In genomic region chr7:54637712-54638396, GRCh38 we compare ENCODE assay signal across 25 cellular contexts.
A peak's percentile ranks its signal among the peaks of the same experiment; 100 is the strongest.
DNase-seq lines count a peak whose midpoint lies in the region; ATAC-seq, FAIRE-seq and TF ChIP-seq lines count a peak whose summit lies in the region.
"Had no signal": no experiment of that assay in that cellular context is flagged by ENCODE, and none has a peak within 500 bp of the region (broad histone marks: within the 10 kb centered on the region; RNA-seq: fewer than 3 reads in every experiment).

No MANE protein-coding gene starts in this region.

- H3K9ac ChIP-seq in HUES48 (ENCODE audit: low read depth, low read length) (0 out of 2 replicates have a peak overlapping the region, but pooled peaks have one; percentile 12), OCI-LY3 (ENCODE audit: low read length) (no peak overlapping the region), H1 (replicated peaks in 1 of 4; ENCODE audit: extremely low read depth in 1 of 4, low read depth in 3 of 4, low read length in 3 of 4) (no peak overlapping the region), iPS-20b (ENCODE audit: low read depth, low read length) (peak overlapping the region; percentile 27; the same call in 1 of the 2 replicates)

- no peak overlapping the region for H3K23ac ChIP-seq in H1 (ENCODE audit: insufficient read length)

- H3K36me3 Mint-ChIP-seq in activated CD4-positive, alpha-beta memory T cell treated with anti-CD3 and anti-CD28 coated beads, Interleukin-2, amount 10 ng/mL, durations not matched to agents 7 days and 5 days (ENCODE audit: low read depth), result no peaks in the 10 kb centered on the region
- H3K36me3 Mint-ChIP-seq: CD4-positive, CD25-positive, alpha-beta regulatory T cell; CD8-positive, alpha-beta memory T cell; IgD-negative memory B cell had no signal

- ATAC-seq in GM18511 (IDR thresholded peaks at IDR 0.05; ENCODE audit: unreplicated experiment), result no peak
- ATAC-seq: GM12878, HepG2 had no signal

- H3K36me3 ChIP-seq in HUES48 (ENCODE audit: control insufficient read depth, insufficient read depth, low read length) (no peaks in the 10 kb centered on the region), OCI-LY3 (replicated peaks; ENCODE audit: low read depth, low read length) (no peaks in the 10 kb centered on the region), H1 (ENCODE audit: control insufficient read depth in 2 of 4, insufficient read depth in 4 of 4, low read length in 3 of 4) (no peaks in the 10 kb centered on the region), iPS-20b (ENCODE audit: insufficient read depth, low read depth, low read length) (no peaks in the 10 kb centered on the region)
- H3K36me3 ChIP-seq: BE2C, HAP-1 had no signal

- H3K27me3 Mint-ChIP-seq in activated CD4-positive, alpha-beta memory T cell treated with anti-CD3 and anti-CD28 coated beads, Interleukin-2, amount 10 ng/mL, durations not matched to agents 7 days and 5 days, result no peaks in the 10 kb centered on the region
- H3K27me3 Mint-ChIP-seq: IgD-negative memory B cell had no signal

- H3K9me3 ChIP-seq in HUES48 (ENCODE audit: control insufficient read depth, insufficient read depth, low read length) (no peaks in the 10 kb centered on the region), OCI-LY3 (ENCODE audit: insufficient read depth, low read length) (no peaks in the 10 kb centered on the region), H1 (ENCODE audit: insufficient read depth in 2 of 2, low read depth in 1 of 2, low read length in 1 of 2) (no peaks in the 10 kb centered on the region), iPS-20b (ENCODE audit: insufficient read depth, low read depth, low read length) (no peaks in the 10 kb centered on the region; the same call in 1 of the 2 replicates)
- H3K9me3 ChIP-seq: BE2C, HAP-1 had no signal

- no peak for FAIRE-seq in H1 (lab: Jason Lieb, UNC)
- FAIRE-seq in HTR-8/SVneo (lab: Jason Lieb, UNC), result no peak
- FAIRE-seq: GM12878, GM19239, HepG2 had no signal

- H2AK5ac ChIP-seq in H1 (ENCODE audit: low read depth, low read length), result no peak overlapping the region

- peak overlapping the region; percentile 24; the same call in 1 of the 2 replicates for H2AFZ ChIP-seq in OCI-LY3 (ENCODE audit: low read depth, low read length)
- peak overlapping the region; percentile 77 for H2AFZ ChIP-seq in H1 (ENCODE audit: low read length)

- H4K91ac ChIP-seq in H1 (replicated peaks; ENCODE audit: insufficient read length, low read length), result peak overlapping the region; percentile 63

- peak overlapping the region; percentile 29 for H3K4ac ChIP-seq in H1 (replicated peaks; ENCODE audit: insufficient read length, low read depth, low read length)

- peak overlapping the region; percentile 49 for H4K5ac ChIP-seq in H1 (ENCODE audit: insufficient read length, low read depth, low read length)

- no peaks in the 10 kb centered on the region for H3K23me2 ChIP-seq in H1 (ENCODE audit: low read depth, low read length)

- no peak overlapping the region for H2BK20ac ChIP-seq in H1 (ENCODE audit: low read length)

- CTCF ChIA-PET in H1 (lab: Charles Lee; ENCODE audit: partially characterized antibody), result interaction anchor here (0.5 to 1.1 kb wide), 2 partner anchors 12 to 674 kb away, joined by 3 read pairs; no protein-coding TSS in a partner anchor
- CTCF ChIA-PET in activated CD4-positive, alpha-beta memory T cell treated with anti-CD3 and anti-CD28 coated beads, Interleukin-2, amount 10 ng/mL, durations not matched to agents 7 days and 5 days (lab: Charles Lee), result no interaction called here

- no peak overlapping the region for H3K56ac ChIP-seq in H1 (replicated peaks; ENCODE audit: insufficient read length, low read depth, low read length)

- H2BK5ac ChIP-seq in H1 (ENCODE audit: low read depth, low read length), result no peak overlapping the region; the same call in 1 of the 2 replicates

- no peaks in the 10 kb centered on the region for H3K4me1 Mint-ChIP-seq in activated CD4-positive, alpha-beta memory T cell treated with anti-CD3 and anti-CD28 coated beads, Interleukin-2, amount 10 ng/mL, durations not matched to agents 7 days and 5 days
- H3K4me1 Mint-ChIP-seq: CD4-positive, CD25-positive, alpha-beta regulatory T cell; CD8-positive, alpha-beta memory T cell; IgD-negative memory B cell had no signal

- H3K79me2 ChIP-seq in OCI-LY3 (ENCODE audit: low read length) (no peaks in the 10 kb centered on the region), H1 (ENCODE audit: control insufficient read depth in 1 of 2, insufficient read depth in 2 of 2, low read length in 2 of 2) (no peaks in the 10 kb centered on the region)

- no peak for TF ChIP-seq CTCF in OCI-LY3 (IDR thresholded peaks at IDR 0.05; ENCODE audit: low read depth, low read length)
- no peak for TF ChIP-seq CTCF in H1 (IDR thresholded peaks at IDR 0.05; ENCODE audit: control extremely low read depth in 1 of 3, insufficient read depth in 1 of 3, low read depth in 1 of 3, low read length in 3 of 3)

- no peak overlapping the region for H2BK15ac ChIP-seq in H1 (ENCODE audit: low read length)

- POLR2A ChIA-PET in H1 (lab: Charles Lee; ENCODE audit: partially characterized antibody), result no interaction called here
- POLR2A ChIA-PET in activated CD4-positive, alpha-beta memory T cell treated with anti-CD3 and anti-CD28 coated beads, Interleukin-2, amount 10 ng/mL, durations not matched to agents 7 days and 5 days (lab: Charles Lee), result no interaction called here

- no peak for TF ChIP-seq EP300 in H1 (IDR thresholded peaks at IDR 0.05; ENCODE audit: borderline replicate concordance in 1 of 2, low read depth in 2 of 2, low read length in 2 of 2)

- WGBS in H1 (ENCODE audit: extremely low coverage in 1 of 2, insufficient coverage in 1 of 2, insufficient read length in 1 of 2, insufficient replicate concordance in 2 of 2, low coverage in 1 of 2, low lambda C conversion rate in 2 of 2, missing lambda C conversion rate in 1 of 2), 2 experiments, result 61% methylated on average over 6 of the region's 6 CpGs; no CpG with 5 or more reads in 1 of the 2 experiments

- no peak overlapping the region for H3K4me3 ChIP-seq in HUES48 (ENCODE audit: low read depth, low read length)
- H3K4me3 ChIP-seq in OCI-LY3 (ENCODE audit: low read length), result no peak overlapping the region
- H3K4me3 ChIP-seq in H1 (ENCODE audit: extremely low read depth in 1 of 4, insufficient read depth in 2 of 4, low read depth in 3 of 4, low read length in 4 of 4), result no peak overlapping the region
- H3K4me3 ChIP-seq in iPS-20b (ENCODE audit: low read length), result peak overlapping the region; percentile 1; the same call in 1 of the 2 replicates
- H3K4me3 ChIP-seq: GM12878, HAP-1 had no signal

- no peak for TF ChIP-seq POLR2A in H1 (IDR thresholded peaks at IDR 0.05; ENCODE audit: control extremely low read depth in 1 of 2, low read depth in 2 of 2, low read length in 2 of 2)

- H2BK120ac ChIP-seq in H1 (replicated peaks; ENCODE audit: low read depth, low read length), result peak overlapping the region; percentile 35

- peak in 1 of 2 experiments; percentile 43 for DNase-seq in H1 (ENCODE audit: low read depth in 1 of 2, low spot score in 2 of 2)
- DNase-seq in HTR-8/SVneo (ENCODE audit: insufficient read length, low spot score), result no peak
- no peak for DNase-seq in NCI-H2171 (lab: John Stamatoyannopoulos, UW)
- no peak for DNase-seq in activated CD4-positive, alpha-beta memory T cell treated with anti-CD3 and anti-CD28 coated beads, Interleukin-2, amount 10 ng/mL, durations not matched to agents 7 days and 5 days
- DNase-seq: ACHN; BE2C; C1 segment of cervical spinal cord; CD4-positive, CD25-positive, alpha-beta regulatory T cell; CD8-positive, alpha-beta memory T cell; COR-L47; DMS 273 treated with DMSO at 0.1 percent for 48 hours; DMS53; DND-41; EL; GOT3; KBM-7 had no signal

- no peak for TF ChIP-seq RAD21 in H1 (IDR thresholded peaks at IDR 0.05 in 1 of 2, conservative IDR thresholded peaks at IDR 0.05 in 1 of 2; ENCODE audit: low read depth in 2 of 2, low read length in 2 of 2)

- no peak overlapping the region for H3K14ac ChIP-seq in H1 (ENCODE audit: insufficient read length)

- H3K27me3 ChIP-seq in HUES48 (ENCODE audit: control insufficient read depth, insufficient read depth, low read length) (no peaks in the 10 kb centered on the region), OCI-LY3 (ENCODE audit: low read depth, low read length) (no peaks in the 10 kb centered on the region), H1 (replicated peaks in 1 of 4; ENCODE audit: control insufficient read depth in 3 of 4, extremely low read depth in 1 of 4, insufficient read depth in 3 of 4, low read length in 3 of 4) (no peaks in the 10 kb centered on the region), iPS-20b (ENCODE audit: insufficient read depth, low read length) (no peaks in the 10 kb centered on the region)
- H3K27me3 ChIP-seq: BE2C had no signal

- H4K20me1 ChIP-seq in OCI-LY3 (ENCODE audit: insufficient read depth, low read length) (no peaks in the 10 kb centered on the region), H1 (replicated peaks in 1 of 2; ENCODE audit: control insufficient read depth in 1 of 2, insufficient read depth in 2 of 2, low read length in 2 of 2) (no peaks in the 10 kb centered on the region)

- no peak overlapping the region for H3K4me3 Mint-ChIP-seq in activated CD4-positive, alpha-beta memory T cell treated with anti-CD3 and anti-CD28 coated beads, Interleukin-2, amount 10 ng/mL, durations not matched to agents 7 days and 5 days
- H3K4me3 Mint-ChIP-seq: CD4-positive, CD25-positive, alpha-beta regulatory T cell; CD8-positive, alpha-beta memory T cell; IgD-negative memory B cell had no signal

- peaks cover 26% of the 10 kb centered on the region for H3K4me1 ChIP-seq in HUES48 (ENCODE audit: control insufficient read depth, insufficient read depth, low read length)
- H3K4me1 ChIP-seq in OCI-LY3 (ENCODE audit: low read length), result peaks cover 10% of the 10 kb centered on the region
- H3K4me1 ChIP-seq in H1 (replicated peaks in 1 of 4; ENCODE audit: control insufficient read depth in 3 of 4, insufficient read depth in 4 of 4, low read length in 3 of 4), result peaks cover 0 to 9% (median 5%) of the 10 kb centered on the region in 4 experiments; a peak in 4 of 7 replicates
- peaks cover 20% of the 10 kb centered on the region for H3K4me1 ChIP-seq in iPS-20b (ENCODE audit: insufficient read depth, low read length)
- H3K4me1 ChIP-seq: BE2C, HAP-1 had no signal

- peaks cover 2% of the 10 kb centered on the region for H3K9me3 Mint-ChIP-seq in activated CD4-positive, alpha-beta memory T cell treated with anti-CD3 and anti-CD28 coated beads, Interleukin-2, amount 10 ng/mL, durations not matched to agents 7 days and 5 days
- H3K9me3 Mint-ChIP-seq: IgD-negative memory B cell had no signal

- no peaks in the 10 kb centered on the region for H3K79me1 ChIP-seq in H1 (ENCODE audit: low read depth, low read length)

- peak overlapping the region; percentile 62; the same call in 1 of the 2 replicates for H2BK12ac ChIP-seq in H1 (ENCODE audit: low read depth, low read length)

- H3K4me2 ChIP-seq in OCI-LY3 (ENCODE audit: low read length), result no peak overlapping the region
- peak overlapping the region; percentile 2 to 24; a peak in 2 of 4 replicates for H3K4me2 ChIP-seq in H1 (ENCODE audit: insufficient read depth in 1 of 2, low read depth in 2 of 2, low read length in 2 of 2)

- peak overlapping the region; percentile 1; the same call in 1 of the 2 replicates for H3K18ac ChIP-seq in H1 (ENCODE audit: extremely low read depth, low read length)

- no peak overlapping the region; the same call in 1 of the 2 replicates for H4K8ac ChIP-seq in H1 (ENCODE audit: extremely low read depth, insufficient read depth, low read length)

- H3K27ac Mint-ChIP-seq in activated CD4-positive, alpha-beta memory T cell treated with anti-CD3 and anti-CD28 coated beads, Interleukin-2, amount 10 ng/mL, durations not matched to agents 7 days and 5 days, result no peak overlapping the region
- H3K27ac Mint-ChIP-seq: CD8-positive, alpha-beta memory T cell; IgD-negative memory B cell had no signal

- H3K27ac ChIP-seq in HUES48 (ENCODE audit: low read depth, low read length) (peak overlapping the region; percentile 59), OCI-LY3 (ENCODE audit: low read length) (no peak overlapping the region), H1 (ENCODE audit: low read depth, low read length) (no peak overlapping the region), iPS-20b (ENCODE audit: low read length) (no peak overlapping the region)

Comparison
In these comparisons a context has a peak if more than half of its experiments do, and no peak if none do; other contexts are left out.
1. H3K9ac ChIP-seq: peak in HUES48 (single experiment) and iPS-20b (single experiment); none in OCI-LY3 (single experiment) and H1 (0 of 4).